Comparison of ENCODE assay signal across 9 cellular contexts in genomic region chr4:118683513-118683912, GRCh38. TPM values are rescaled to one million over a fixed set of nuclear protein-coding genes. Genes with fewer than 3 reads are reported as not detected.
A peak's percentile ranks its signal among the peaks of the same experiment; 100 is the strongest.
DNase-seq lines count a peak whose midpoint lies in the region; ATAC-seq and TF ChIP-seq lines count a peak whose summit lies in the region.
"Had no signal": no experiment of that assay in that cellular context is flagged by ENCODE, and none has a peak within 500 bp of the region (broad histone marks: within the 10 kb centered on the region; RNA-seq: fewer than 3 reads in every experiment).

No MANE protein-coding gene starts in this region.

- H3K27me3 ChIP-seq in Karpas-422 (ENCODE audit: low read length) = no peaks in the 10 kb centered on the region
- no peaks in the 10 kb centered on the region for H3K27me3 ChIP-seq in esophagus muscularis mucosa
- H3K27me3 ChIP-seq in left lung = no peaks in the 10 kb centered on the region

- H3K4me3 ChIP-seq in Karpas-422 (ENCODE audit: low read length) (no peak overlapping the region), mucosa of descending colon (no peak overlapping the region), esophagus muscularis mucosa (no peak overlapping the region), left lung (no peak overlapping the region)

- H2AFZ ChIP-seq in Karpas-422 (ENCODE audit: low read length) = peak overlapping the region; percentile 57

- H3K36me3 ChIP-seq in Karpas-422 (ENCODE audit: insufficient read depth, low read length) = peaks cover 10% of the 10 kb centered on the region; the same call in 1 of the 2 replicates
- H3K36me3 ChIP-seq in mucosa of descending colon (ENCODE audit: low read depth) = no peaks in the 10 kb centered on the region
- peaks cover 4 to 10% (median 8%) of the 10 kb centered on the region in 4 donors for H3K36me3 ChIP-seq in esophagus muscularis mucosa
- H3K36me3 ChIP-seq in left lung = peaks cover 0 to 8% of the 10 kb centered on the region in 2 donors

- H3K9me3 Mint-ChIP-seq in WTC11 = no peaks in the 10 kb centered on the region
- no peaks in the 10 kb centered on the region for H3K9me3 Mint-ChIP-seq in activated CD4-positive, alpha-beta memory T cell treated with anti-CD3 and anti-CD28 coated beads, Interleukin-2, amount 10 ng/mL, durations not matched to agents 7 days and 5 days

- no peak overlapping the region for H3K9ac ChIP-seq in Karpas-422 (ENCODE audit: low read length)

- ATAC-seq in WTC11 = peak; percentile 23
- ATAC-seq in mucosa of descending colon = peak; percentile 30
- ATAC-seq in left lung = no peak

- CTCF ChIA-PET in WTC11 (lab: Charles Lee) = interaction anchor here (0.5 to 2.9 kb wide), 5 partner anchors 9 to 330 kb away, joined by 3 to 18 read pairs (median 4); partner anchors contain the start of gene PRSS12
- CTCF ChIA-PET in activated CD4-positive, alpha-beta memory T cell treated with anti-CD3 and anti-CD28 coated beads, Interleukin-2, amount 10 ng/mL, durations not matched to agents 7 days and 5 days (lab: Charles Lee) = no interaction called here

- H3K79me2 ChIP-seq in Karpas-422 (ENCODE audit: low read length) = peaks cover 31% of the 10 kb centered on the region

- H3K27ac ChIP-seq in Karpas-422 (ENCODE audit: low read length) (no peak overlapping the region), esophagus muscularis mucosa (replicated peaks in 1 of 4) (no peak overlapping the region), left lung (no peak overlapping the region)

- peaks cover 17% of the 10 kb centered on the region for H3K4me1 Mint-ChIP-seq in WTC11
- H3K4me1 Mint-ChIP-seq in activated CD4-positive, alpha-beta memory T cell treated with anti-CD3 and anti-CD28 coated beads, Interleukin-2, amount 10 ng/mL, durations not matched to agents 7 days and 5 days = peaks cover 33% of the 10 kb centered on the region

- no peak for TF ChIP-seq CTCF in WTC11 (IDR thresholded peaks at IDR 0.05)
- no peak for TF ChIP-seq CTCF in mucosa of descending colon (IDR thresholded peaks at IDR 0.05)
- no peak for TF ChIP-seq CTCF in esophagus muscularis mucosa (IDR thresholded peaks at IDR 0.05)
- no peak for TF ChIP-seq CTCF in left lung (IDR thresholded peaks at IDR 0.05)

- DNase-seq in EL (peak; percentile 25), Karpas-422 (peak; percentile 61), WTC11 (ENCODE audit: low spot score) (no peak), mucosa of descending colon (no peak), NCI-H1105 (lab: John Stamatoyannopoulos, UW) (no peak), esophagus muscularis mucosa (ENCODE audit: extremely low spot score) (no peak), left lung (no peak)
- no peak for DNase-seq in activated CD4-positive, alpha-beta memory T cell treated with anti-CD3 and anti-CD28 coated beads, Interleukin-2, amount 10 ng/mL, durations not matched to agents 7 days and 5 days
- DNase-seq: NCI-H510A treated with DMSO at 0.1 percent for 48 hours had no signal

- H3K27me3 Mint-ChIP-seq in WTC11 (ENCODE audit: low read depth) = no peaks in the 10 kb centered on the region
- H3K27me3 Mint-ChIP-seq in activated CD4-positive, alpha-beta memory T cell treated with anti-CD3 and anti-CD28 coated beads, Interleukin-2, amount 10 ng/mL, durations not matched to agents 7 days and 5 days = peaks cover 2% of the 10 kb centered on the region

- peaks cover 5% of the 10 kb centered on the region for H3K36me3 Mint-ChIP-seq in WTC11
- H3K36me3 Mint-ChIP-seq in activated CD4-positive, alpha-beta memory T cell treated with anti-CD3 and anti-CD28 coated beads, Interleukin-2, amount 10 ng/mL, durations not matched to agents 7 days and 5 days (ENCODE audit: low read depth) = peaks cover 8% of the 10 kb centered on the region

- POLR2A ChIA-PET in WTC11 (lab: Charles Lee) = no interaction called here
- POLR2A ChIA-PET in activated CD4-positive, alpha-beta memory T cell treated with anti-CD3 and anti-CD28 coated beads, Interleukin-2, amount 10 ng/mL, durations not matched to agents 7 days and 5 days (lab: Charles Lee) = no interaction called here

- H4K20me1 ChIP-seq in Karpas-422 (ENCODE audit: insufficient read depth, low read depth, low read length) = peaks cover 12% of the 10 kb centered on the region; the same call in 1 of the 2 replicates

- 19% methylated on average over 2 of the region's 2 CpGs for WGBS in esophagus muscularis mucosa

- H3K4me1 ChIP-seq in Karpas-422 (ENCODE audit: low read length) (peaks cover 34% of the 10 kb centered on the region), mucosa of descending colon (ENCODE audit: low read depth) (peaks cover 10% of the 10 kb centered on the region), esophagus muscularis mucosa (peaks cover 18 to 26% (median 20%) of the 10 kb centered on the region in 4 donors), left lung (peaks cover 10 to 24% of the 10 kb centered on the region in 2 donors)

- TF ChIP-seq POLR2A in esophagus muscularis mucosa (IDR thresholded peaks at IDR 0.05; ENCODE audit: low read depth) = no peak

- H3K27ac Mint-ChIP-seq in WTC11 = peak overlapping the region; percentile 11; the same call in 1 of the 2 replicates
- no peak overlapping the region for H3K27ac Mint-ChIP-seq in activated CD4-positive, alpha-beta memory T cell treated with anti-CD3 and anti-CD28 coated beads, Interleukin-2, amount 10 ng/mL, durations not matched to agents 7 days and 5 days

- H3K4me3 Mint-ChIP-seq in WTC11 = peak overlapping the region; percentile 50
- no peak overlapping the region for H3K4me3 Mint-ChIP-seq in activated CD4-positive, alpha-beta memory T cell treated with anti-CD3 and anti-CD28 coated beads, Interleukin-2, amount 10 ng/mL, durations not matched to agents 7 days and 5 days

- H3K9me2 ChIP-seq in Karpas-422 (replicated peaks; ENCODE audit: insufficient read depth, low read length) = peaks cover 4% of the 10 kb centered on the region

- intact Hi-C loops in mucosa of descending colon (cut with DNase I, micrococcal nuclease) = no loop called here
- intact Hi-C loops in esophagus muscularis mucosa (cut with DNase I) = loop anchor here (10.0 kb wide), 1 partner anchor 399 kb away; no protein-coding TSS in a partner anchor
- intact Hi-C loops in left lung (cut with DNase I) = no loop called here

- peak overlapping the region; percentile 28 for H3K4me2 ChIP-seq in Karpas-422 (ENCODE audit: low read depth, low read length, poor library complexity, severe bottlenecking)

- no peaks in the 10 kb centered on the region for H3K9me3 ChIP-seq in Karpas-422 (ENCODE audit: low read length)
- H3K9me3 ChIP-seq in mucosa of descending colon = no peaks in the 10 kb centered on the region
- no peaks in the 10 kb centered on the region for H3K9me3 ChIP-seq in esophagus muscularis mucosa
- no peaks in the 10 kb centered on the region for H3K9me3 ChIP-seq in left lung

- TF ChIP-seq EP300 in esophagus muscularis mucosa (IDR thresholded peaks at IDR 0.05) = no peak

TF ChIP-seq in WTC11, 78 proteins besides CTCF, POLR2A, EP300 and RAD21:
- no peak for TF ChIP-seq FOXJ3 (CRISPR knock-in tag; IDR thresholded peaks at IDR 0.05; ENCODE audit: borderline replicate concordance)
- no peak for TF ChIP-seq STAT6 (CRISPR knock-in tag; conservative IDR thresholded peaks at IDR 0.05; ENCODE audit: low read depth)
- TF ChIP-seq HMGA2 (CRISPR knock-in tag; IDR thresholded peaks at IDR 0.05) = no peak
- no peak for TF ChIP-seq ZNF423 (CRISPR knock-in tag; IDR thresholded peaks at IDR 0.05)
- TF ChIP-seq NR2C2 (CRISPR knock-in tag; IDR thresholded peaks at IDR 0.05) = no peak
- TF ChIP-seq PREB (CRISPR knock-in tag; IDR thresholded peaks at IDR 0.05; ENCODE audit: borderline replicate concordance) = no peak
- no peak for TF ChIP-seq SMAD3 (CRISPR knock-in tag; IDR thresholded peaks at IDR 0.05; ENCODE audit: borderline replicate concordance)

RNA-seq across cellular contexts. Expression of gene METTL14, which starts 1.7 kb away (rescaled TPM):
- 11.6 and 33.4 TPM in 2 replicates for total RNA-seq in Karpas-422 (2014; rRNA removed; shearing (Covaris generic); ENCODE audit: low replicate concordance)
- total RNA-seq in WTC11 (2021) (49.7 to 53.1 TPM (median 51.1 TPM) in 3 replicates), mucosa of descending colon (10 to 100 TPM; 33.6 to 53.6 (median 36.4) TPM), esophagus muscularis mucosa (10 to 100 TPM; 26.3 to 43.6 (median 29.5) TPM), left lung (10 to 100 TPM; 30.6 to 45.4 TPM)
- 10 to 100 TPM; 44.3 to 46.2 TPM for total RNA-seq in activated CD4-positive, alpha-beta memory T cell treated with anti-CD3 and anti-CD28 coated beads, Interleukin-2, amount 10 ng/mL, durations not matched to agents 7 days and 5 days

Comparison
In these comparisons a context has a peak if more than half of its experiments do, and no peak if none do; other contexts are left out.
1. DNase-seq: peak in EL (single experiment) and Karpas-422 (single experiment); none in WTC11 (single experiment), mucosa of descending colon (0 of 3), NCI-H1105 (single experiment), activated CD4-positive, alpha-beta memory T cell treated with anti-CD3 and anti-CD28 coated beads, Interleukin-2, amount 10 ng/mL, durations not matched to agents 7 days and 5 days (single experiment), esophagus muscularis mucosa (single experiment) and left lung (0 of 2).